ENCODE assay signal across 8 cellular contexts in the genomic region with DNA sequence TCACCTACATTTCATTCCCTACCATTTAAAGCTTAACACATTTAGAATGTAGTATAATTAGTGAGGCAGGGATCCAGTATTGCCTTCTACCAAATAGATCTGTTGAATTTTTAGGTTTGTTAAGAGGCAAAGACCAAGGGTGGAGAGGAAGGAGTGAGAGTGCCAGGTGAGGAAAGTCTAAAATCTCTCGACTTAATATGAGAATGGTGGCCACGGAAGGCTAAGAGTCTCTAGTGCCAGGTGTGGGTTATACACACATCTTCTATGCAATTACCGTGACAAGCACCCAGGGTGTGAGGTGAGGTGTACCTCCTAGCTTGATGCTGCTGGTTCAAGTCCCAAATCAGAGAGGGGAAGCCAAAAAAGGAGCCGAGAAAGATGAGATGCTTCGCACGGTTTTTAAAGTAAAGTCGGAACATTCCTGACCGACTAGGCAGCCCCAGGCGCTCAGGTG. TPM values are rescaled to one million over a fixed set of nuclear protein-coding genes. Genes with fewer than 3 reads are reported as not detected.
A peak's percentile ranks its signal among the peaks of the same experiment; 100 is the strongest.
DNase-seq lines count a peak whose midpoint lies in the region; ATAC-seq and TF ChIP-seq lines count a peak whose summit lies in the region.

No MANE protein-coding gene starts in this region.

- H3K27ac ChIP-seq in adrenal gland (peak overlapping the region in 4 of 5 donors; percentile 48 to 92 (median 74)), right lobe of liver (peak overlapping the region in 1 of 3 donors; percentile 14), urinary bladder (ENCODE audit: low read depth) (peak overlapping the region; percentile 3), substantia nigra (ENCODE audit: low read depth, low read length, poor library complexity, severe bottlenecking) (no peak overlapping the region)

- TF ChIP-seq POLR2A in adrenal gland (IDR thresholded peaks at IDR 0.05) (no peak), right lobe of liver (IDR thresholded peaks at IDR 0.05) (no peak)

- TF ChIP-seq CTCF in Calu3 (IDR thresholded peaks at IDR 0.05; ENCODE audit: unreplicated experiment) = no peak
- no peak for TF ChIP-seq CTCF in adrenal gland (IDR thresholded peaks at IDR 0.05)
- TF ChIP-seq CTCF in right lobe of liver (IDR thresholded peaks at IDR 0.05) = no peak

- H3K4me1 ChIP-seq in adrenal gland (replicated peaks in 1 of 2) (peaks cover 11 to 26% of the 10 kb centered on the region in 2 donors), right lobe of liver (peaks cover 0 to 5% (median 0%) of the 10 kb centered on the region in 4 donors), urinary bladder (ENCODE audit: insufficient read depth) (no peaks in the 10 kb centered on the region)

- H3K4me3 ChIP-seq in adrenal gland (peak overlapping the region in 2 of 4 donors; percentile 41 to 66), right lobe of liver (peak overlapping the region; percentile 18 to 60 (median 56)), urinary bladder (ENCODE audit: low read depth, low read length) (peak overlapping the region; percentile 50)

- H3K27me3 ChIP-seq in adrenal gland (no peaks in the 10 kb centered on the region), right lobe of liver (peaks cover 0 to 4% of the 10 kb centered on the region in 2 donors)

- peaks cover 27% of the 10 kb centered on the region for H3K27me3 Mint-ChIP-seq in Calu3 (ENCODE audit: unreplicated experiment)

- ATAC-seq in GM19468 (IDR thresholded peaks at IDR 0.05; ENCODE audit: extremely low read depth, unreplicated experiment) (peak; percentile 11), HG03575 (IDR thresholded peaks at IDR 0.05; ENCODE audit: extremely low read depth, insufficient number of reproducible peaks, low FRiP score, unreplicated experiment) (peak; percentile 7), right lobe of liver (no peak)

- no peaks in the 10 kb centered on the region for H3K36me3 ChIP-seq in adrenal gland (replicated peaks in 1 of 2)
- H3K36me3 ChIP-seq in right lobe of liver = no peaks in the 10 kb centered on the region
- no peaks in the 10 kb centered on the region for H3K36me3 ChIP-seq in urinary bladder (ENCODE audit: insufficient read depth)

- CTCF ChIA-PET in Calu3 (lab: Charles Lee) = interaction anchor here (0.6 to 1.8 kb wide), 6 partner anchors 39 to 623 kb away, joined by 3 to 10 read pairs (median 6); no protein-coding TSS in a partner anchor

- peak overlapping the region; percentile 99 for H3K27ac Mint-ChIP-seq in Calu3 (ENCODE audit: unreplicated experiment)

- peaks cover 8% of the 10 kb centered on the region for H3K4me1 Mint-ChIP-seq in Calu3 (ENCODE audit: low read depth, unreplicated experiment)

- intact Hi-C loops in Calu3 (cut with micrococcal nuclease; ENCODE audit: unreplicated experiment) (no loop called here), adrenal gland (cut with DNase I) (no loop called here), right lobe of liver (cut with DNase I) (no loop called here)

- H3K4me3 Mint-ChIP-seq in Calu3 (ENCODE audit: low read depth, unreplicated experiment) = peak overlapping the region; percentile 90

- DNase-seq in Calu3 = no peak
- no peak for DNase-seq in adrenal gland
- no peak for DNase-seq in right lobe of liver
- no peak for DNase-seq in substantia nigra (lab: John Stamatoyannopoulos, UW)
- DNase-seq in NCI-H2029 treated with DMSO at 0.1 percent for 48 hours (lab: John Stamatoyannopoulos, UW) = no peak

- H3K9me3 ChIP-seq in adrenal gland (replicated peaks in 1 of 3) = no peaks in the 10 kb centered on the region
- H3K9me3 ChIP-seq in right lobe of liver = no peaks in the 10 kb centered on the region

- BruUV-seq in Calu3 (replicated peaks; lab: Mats Ljungman, UMichigan) = no TSS peak

- 1 to 4% (median 3%) methylated on average over 9 of the region's 9 CpGs for WGBS in adrenal gland, 4 donors
- WGBS in right lobe of liver (ENCODE audit: insufficient coverage, low coverage, low lambda C conversion rate, missing lambda C conversion rate) = 0% methylated on average over 9 of the region's 9 CpGs
- 4% methylated on average over 9 of the region's 9 CpGs for WGBS in urinary bladder

- H3K36me3 Mint-ChIP-seq in Calu3 (ENCODE audit: insufficient read depth, unreplicated experiment) = peaks cover 22% of the 10 kb centered on the region

- H3K9me3 Mint-ChIP-seq in Calu3 (ENCODE audit: low read depth, unreplicated experiment) = no peaks in the 10 kb centered on the region

RNA-seq across cellular contexts. Expression of gene IQUB, which starts 0.4 kb away (rescaled TPM):
- total RNA-seq in Calu3 (2022) (0.21 and 0.42 TPM in 2 replicates), adrenal gland (1 to 10 TPM in 7 of 8 donors, under 1 TPM in 1; 0.86 to 3.9 (median 1.6) TPM), right lobe of liver (under 1 TPM in 4 of 6 experiments, not detected in 2; 0.06 to 0.19 (median 0.10) TPM), urinary bladder (1.5 TPM)
- polyA plus RNA-seq in adrenal gland (under 1 TPM; 0.54 to 0.99 (median 0.64) TPM), urinary bladder (0.22 TPM)

RNA-seq across cellular contexts. Expression of gene NDUFA5, which starts 23.7 kb away (rescaled TPM):
- total RNA-seq in Calu3 (2022) (69.8 and 75.1 TPM in 2 replicates), adrenal gland (100 to 1,000 TPM in 5 of 8 donors, 10 to 100 TPM in 3; 39.4 to 164 (median 105) TPM), right lobe of liver (10 to 100 TPM; 23.4 to 50.4 (median 44.0) TPM), urinary bladder (123 TPM)
- polyA plus RNA-seq in adrenal gland (100 to 1,000 TPM; 217 to 289 (median 271) TPM), urinary bladder (92.9 TPM)

Comparison
In these comparisons a context has a peak if more than half of its experiments do, and no peak if none do; other contexts are left out.
1. ATAC-seq: peak in GM19468 (single experiment) and HG03575 (single experiment); none in right lobe of liver (0 of 4).